ENCODE assay signal across 7 cellular contexts in the genomic region with DNA sequence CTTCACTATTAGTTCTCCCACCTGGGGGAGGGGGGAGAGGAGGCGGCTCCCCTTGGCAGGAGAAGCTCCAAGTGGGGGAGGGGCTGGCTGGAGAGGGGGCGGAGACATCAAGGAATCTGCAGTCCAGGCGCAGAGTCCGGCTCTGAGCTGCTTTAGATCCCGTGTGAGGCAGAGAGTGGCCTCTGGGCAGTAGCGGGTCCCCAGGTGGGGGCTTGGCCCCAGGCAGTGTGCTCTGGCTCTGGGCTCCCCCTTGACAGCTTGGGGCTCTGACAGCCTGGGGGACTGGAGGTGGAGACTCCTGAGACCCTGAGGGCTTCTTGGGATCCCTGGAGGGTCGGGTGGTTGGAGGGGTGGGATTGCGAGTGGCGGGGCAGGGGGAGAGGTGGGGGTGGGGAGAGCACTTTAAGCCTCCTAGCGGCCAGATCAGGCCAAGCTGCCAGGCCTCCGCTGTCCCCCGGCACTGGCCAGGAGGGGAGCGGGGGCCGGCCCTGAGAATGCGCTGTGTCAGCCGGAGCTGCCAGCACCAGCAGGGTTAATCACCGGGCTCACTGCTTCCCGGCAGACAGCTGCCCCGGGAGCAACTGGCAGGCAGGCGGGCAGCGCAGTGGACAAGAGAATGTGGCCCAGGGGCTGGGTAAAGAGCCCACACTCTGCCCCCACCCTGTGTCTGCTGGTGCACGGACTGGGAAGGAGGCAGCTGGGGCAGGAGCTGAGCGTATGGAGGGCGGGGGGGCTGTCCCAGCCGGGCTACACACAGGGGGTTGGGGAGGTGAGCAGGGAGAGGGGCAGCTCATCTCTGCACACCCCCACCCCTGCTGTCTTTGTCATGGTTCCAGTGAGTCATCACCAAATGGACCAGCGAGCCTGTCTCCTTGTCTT. TPM values are rescaled to one million over a fixed set of nuclear protein-coding genes. Genes with fewer than 3 reads are reported as not detected.
DNase-seq lines count a peak whose midpoint lies in the region; ATAC-seq and TF ChIP-seq lines count a peak whose summit lies in the region.

No MANE protein-coding gene starts in this region.

- DNase-seq in epithelial cell of prostate (ENCODE audit: low read depth, low spot score) (no peak), foreskin melanocyte (no peak), GF-D8 (lab: John Stamatoyannopoulos, UW) (no peak)
- no peak for DNase-seq in naive thymus-derived CD8-positive, alpha-beta T cell

- peaks cover 2 to 16% (median 5%) of the 10 kb centered on the region in 4 donors for H3K4me1 Mint-ChIP-seq in naive thymus-derived CD8-positive, alpha-beta T cell

- H3K27ac ChIP-seq in OCI-LY3 (ENCODE audit: low read length) = no peak overlapping the region
- peak overlapping the region; percentile 7 for H3K27ac ChIP-seq in epithelial cell of prostate

- peaks cover 0 to 3% (median 0%) of the 10 kb centered on the region in 3 donors for H3K36me3 Mint-ChIP-seq in naive thymus-derived CD8-positive, alpha-beta T cell

- H3K9ac ChIP-seq in OCI-LY3 (ENCODE audit: low read length) = no peak overlapping the region

- H3K27ac Mint-ChIP-seq in naive thymus-derived CD8-positive, alpha-beta T cell = peak overlapping the region in 1 of 10 donors; percentile 34

- peak overlapping the region; percentile 12 to 83 (median 49) for H3K4me3 Mint-ChIP-seq in naive thymus-derived CD8-positive, alpha-beta T cell

- no peaks in the 10 kb centered on the region for H3K36me3 ChIP-seq in OCI-LY3 (replicated peaks; ENCODE audit: low read depth, low read length)

- 0 out of 2 replicates have a peak, but pooled peaks cover 7% of the 10 kb centered on the region for H4K20me1 ChIP-seq in OCI-LY3 (ENCODE audit: insufficient read depth, low read length)

- no peak for ATAC-seq in naive thymus-derived CD8-positive, alpha-beta T cell
- no peak for ATAC-seq in HG03520 (IDR thresholded peaks at IDR 0.05; ENCODE audit: unreplicated experiment)

- H3K4me1 ChIP-seq in OCI-LY3 (ENCODE audit: low read length) = peaks cover 22% of the 10 kb centered on the region

- TF ChIP-seq CTCF in GM12872 (IDR thresholded peaks at IDR 0.05; ENCODE audit: insufficient read depth, low read depth, low read length) = peak; percentile 42; the same call in 2 of the 3 replicates
- TF ChIP-seq CTCF in OCI-LY3 (IDR thresholded peaks at IDR 0.05; ENCODE audit: low read depth, low read length) = peak; percentile 11; the same call in 1 of the 2 replicates

- peak overlapping the region; percentile 83 for H3K4me2 ChIP-seq in OCI-LY3 (ENCODE audit: low read length)

- H3K27me3 ChIP-seq in OCI-LY3 (ENCODE audit: low read depth, low read length) = peaks cover 25% of the 10 kb centered on the region

- POLR2A ChIA-PET in naive thymus-derived CD8-positive, alpha-beta T cell (lab: Charles Lee) = no interaction called here

- peaks cover 4 to 37% (median 21%) of the 10 kb centered on the region in 5 donors for H3K27me3 Mint-ChIP-seq in naive thymus-derived CD8-positive, alpha-beta T cell

- peak overlapping the region; percentile 92 for H3K4me3 ChIP-seq in OCI-LY3 (ENCODE audit: low read length)

- H3K9me3 Mint-ChIP-seq in naive thymus-derived CD8-positive, alpha-beta T cell = no peaks in the 10 kb centered on the region

- H3K79me2 ChIP-seq in OCI-LY3 (ENCODE audit: low read length) = no peaks in the 10 kb centered on the region

- H2AFZ ChIP-seq in OCI-LY3 (ENCODE audit: low read depth, low read length) = no peak overlapping the region

- H3K9me3 ChIP-seq in OCI-LY3 (ENCODE audit: insufficient read depth, low read length) = no peaks in the 10 kb centered on the region

RNA-seq across cellular contexts. Expression of a gene that starts 1.8 kb away (rescaled TPM):
- total RNA-seq in naive thymus-derived CD8-positive, alpha-beta T cell = 1 to 10 TPM; 2.5 to 4.0 TPM
- under 1 TPM in 1 of 3 donors, not detected in 2; 0.27 TPM for polyA plus RNA-seq in naive thymus-derived CD8-positive, alpha-beta T cell

RNA-seq across cellular contexts. Expression of a gene that starts 18.0 kb away (rescaled TPM):
- 1,000 to 10,000 TPM; 3,205 to 3,496 TPM for total RNA-seq in naive thymus-derived CD8-positive, alpha-beta T cell
- polyA plus RNA-seq in naive thymus-derived CD8-positive, alpha-beta T cell = 1,000 to 10,000 TPM; 3,313 to 3,803 (median 3,517) TPM

RNA-seq across cellular contexts. Expression of a gene that starts 38.2 kb away (rescaled TPM):
- 1 to 10 TPM; 6.3 to 6.4 TPM for total RNA-seq in naive thymus-derived CD8-positive, alpha-beta T cell
- 1 to 10 TPM in 2 of 3 donors, under 1 TPM in 1; 0.83 to 1.7 (median 1.1) TPM for polyA plus RNA-seq in naive thymus-derived CD8-positive, alpha-beta T cell

RNA-seq across cellular contexts. Expression of a gene that starts 58.5 kb away (rescaled TPM):
- not detected for total RNA-seq in naive thymus-derived CD8-positive, alpha-beta T cell
- not detected for polyA plus RNA-seq in naive thymus-derived CD8-positive, alpha-beta T cell
